Comparison of ENCODE assay signal across 8 cellular contexts in genomic region chr1:83476518-83476917, GRCh38.
A peak's percentile ranks its signal among the peaks of the same experiment; 100 is the strongest.
DNase-seq lines count a peak whose midpoint lies in the region; ATAC-seq and TF ChIP-seq lines count a peak whose summit lies in the region.
"Not testable (repeated sequence)": the region's sequence is repeated elsewhere in the genome, so short reads cannot be mapped to it uniquely, and the experiment has no call there.

No MANE protein-coding gene starts in this region.

- ATAC-seq in GM18508 (IDR thresholded peaks at IDR 0.05; ENCODE audit: insufficient read depth, unreplicated experiment) (peak; percentile 65), GM19025 (IDR thresholded peaks at IDR 0.05; ENCODE audit: low read depth, unreplicated experiment) (peak; percentile 61), GM21423 (IDR thresholded peaks at IDR 0.05; ENCODE audit: unreplicated experiment) (peak; percentile 54), HG02678 (IDR thresholded peaks at IDR 0.05; ENCODE audit: unreplicated experiment) (peak; percentile 61), HG03045 (IDR thresholded peaks at IDR 0.05; ENCODE audit: unreplicated experiment) (peak; percentile 48), HG03439 (IDR thresholded peaks at IDR 0.05; ENCODE audit: unreplicated experiment) (peak; percentile 69)
- ATAC-seq in activated CD8-positive, alpha-beta T cell treated with anti-CD3 and anti-CD28 coated beads for 36 hours = peak; percentile 37
- peak; percentile 59 for ATAC-seq in stimulated activated naive CD8-positive, alpha-beta T cell treated with anti-CD3 and anti-CD28 coated beads, Interleukin-15, Interleukin-2, amounts not matched to agents 100 U/mL and 50 U/mL, for 24 hours

- not testable (repeated sequence) for TF ChIP-seq CTCF in activated CD8-positive, alpha-beta T cell treated with anti-CD3 and anti-CD28 coated beads for 36 hours (IDR thresholded peaks at IDR 0.05)

- not testable (repeated sequence) for H3K4me3 Mint-ChIP-seq in activated CD8-positive, alpha-beta T cell treated with anti-CD3 and anti-CD28 coated beads for 36 hours

- POLR2A ChIA-PET in activated CD8-positive, alpha-beta T cell treated with anti-CD3 and anti-CD28 coated beads for 36 hours (lab: Charles Lee) = not testable (repeated sequence)

- not testable (repeated sequence) for H3K9me3 Mint-ChIP-seq in activated CD8-positive, alpha-beta T cell treated with anti-CD3 and anti-CD28 coated beads for 36 hours

- not testable (repeated sequence) for H3K4me1 Mint-ChIP-seq in activated CD8-positive, alpha-beta T cell treated with anti-CD3 and anti-CD28 coated beads for 36 hours (ENCODE audit: low read depth)

- DNase-seq in activated CD8-positive, alpha-beta T cell treated with anti-CD3 and anti-CD28 coated beads for 36 hours; stimulated activated naive CD8-positive, alpha-beta T cell treated with anti-CD3 and anti-CD28 coated beads, Interleukin-15, Interleukin-2, amounts not matched to agents 100 U/mL and 50 U/mL, for 24 hours: not testable (repeated sequence)

- not testable (repeated sequence) for H3K27ac Mint-ChIP-seq in activated CD8-positive, alpha-beta T cell treated with anti-CD3 and anti-CD28 coated beads for 36 hours

- intact Hi-C loops in activated CD8-positive, alpha-beta T cell treated with anti-CD3 and anti-CD28 coated beads for 36 hours (cut with micrococcal nuclease) = not testable (repeated sequence)

- H3K36me3 Mint-ChIP-seq in activated CD8-positive, alpha-beta T cell treated with anti-CD3 and anti-CD28 coated beads for 36 hours (ENCODE audit: low read depth) = not testable (repeated sequence)

- CTCF ChIA-PET in activated CD8-positive, alpha-beta T cell treated with anti-CD3 and anti-CD28 coated beads for 36 hours (lab: Charles Lee) = not testable (repeated sequence)

- not testable (repeated sequence) for H3K27me3 Mint-ChIP-seq in activated CD8-positive, alpha-beta T cell treated with anti-CD3 and anti-CD28 coated beads for 36 hours
